8 cellular contexts compared by ENCODE assay signal in the genomic region with DNA sequence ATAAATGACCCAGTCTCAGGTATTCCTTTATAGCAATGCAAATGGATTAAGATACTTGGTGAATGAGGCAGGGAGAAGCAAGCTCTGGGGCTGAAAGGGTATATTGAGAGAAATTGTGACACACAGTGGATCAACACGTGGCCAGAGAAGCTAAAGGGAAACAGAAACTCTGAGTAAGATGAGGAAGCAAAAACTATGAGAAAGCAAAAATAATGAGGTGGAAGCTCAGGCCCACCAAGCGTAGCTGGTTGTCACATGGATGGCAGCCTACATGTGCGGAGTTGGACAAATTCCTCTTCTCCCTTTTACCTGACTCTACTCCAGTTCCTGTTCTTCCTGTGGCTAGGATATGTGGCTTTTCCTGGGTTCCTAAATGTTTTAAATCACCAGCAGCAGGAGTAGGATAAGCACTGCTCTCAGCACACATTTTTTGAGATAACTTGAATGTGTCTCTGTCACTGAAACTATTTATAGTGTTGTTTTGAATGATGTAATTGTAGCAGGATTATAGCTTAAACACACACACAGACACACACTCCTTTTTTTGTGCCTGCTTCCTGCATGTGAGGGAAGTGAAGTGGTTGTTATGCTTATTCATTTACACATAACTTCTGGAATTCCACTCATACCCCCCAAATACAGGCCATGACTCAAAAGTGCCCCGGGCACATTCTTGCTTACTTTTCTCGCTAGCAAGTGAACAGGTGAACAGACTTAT. TPM values are rescaled to one million over a fixed set of nuclear protein-coding genes. Genes with fewer than 3 reads are reported as not detected.
DNase-seq lines count a peak whose midpoint lies in the region; ATAC-seq and TF ChIP-seq lines count a peak whose summit lies in the region.

No MANE protein-coding gene starts in this region.

- CTCF ChIA-PET in MCF 10A (lab: Yijun Ruan, JAX), result interaction anchor here (1.0 to 1.6 kb wide), 3 partner anchors 16 to 29 kb away, joined by 3 read pairs; no protein-coding TSS in a partner anchor

- TF ChIP-seq POLR2A in GM18526 (IDR thresholded peaks at IDR 0.05; ENCODE audit: extremely low read depth, insufficient read length), result peak; percentile 37

- H3K27ac Mint-ChIP-seq in MCF 10A (ENCODE audit: low read depth, unreplicated experiment) (peak overlapping the region; percentile 40), memory B cell (peak overlapping the region; percentile 28)

- H3K9me3 Mint-ChIP-seq in MCF 10A (ENCODE audit: unreplicated experiment) (no peaks in the 10 kb centered on the region), memory B cell (no peaks in the 10 kb centered on the region)

- H3K4me1 Mint-ChIP-seq in MCF 10A (ENCODE audit: insufficient read depth, unreplicated experiment), result peaks cover 13% of the 10 kb centered on the region
- peaks cover 17% of the 10 kb centered on the region for H3K4me1 Mint-ChIP-seq in memory B cell

- H3K27me3 Mint-ChIP-seq in MCF 10A (ENCODE audit: insufficient read depth, unreplicated experiment) (no peaks in the 10 kb centered on the region), memory B cell (no peaks in the 10 kb centered on the region)

- no peak overlapping the region for H3K4me3 Mint-ChIP-seq in MCF 10A (ENCODE audit: unreplicated experiment)
- no peak overlapping the region for H3K4me3 Mint-ChIP-seq in memory B cell

- TF ChIP-seq CTCF in MCF 10A (IDR thresholded peaks at IDR 0.05; ENCODE audit: unreplicated experiment), result no peak

- POLR2A ChIA-PET in MCF 10A (lab: Yijun Ruan, JAX), result interaction anchor here (0.7 to 1.1 kb wide), 2 partner anchors 46 to 48 kb away, joined by 3 read pairs; no protein-coding TSS in a partner anchor

- intact Hi-C loops in MCF 10A (cut with micrococcal nuclease), result no loop called here

- no TSS peak for BruUV-seq in MCF 10A (replicated peaks; lab: Mats Ljungman, UMichigan)

- DNase-seq in A172 (ENCODE audit: low spot score) (peak; percentile 69), NCI-H226 (peak; percentile 86), MCF 10A (ENCODE audit: unreplicated experiment) (peak; percentile 50), memory B cell (ENCODE audit: low spot score in 2 of 2) (peak in 1 of 2 donors; percentile 18), NCI-H2227 (lab: John Stamatoyannopoulos, UW; ENCODE audit: unreplicated experiment) (no peak), NCI-H1930 (lab: John Stamatoyannopoulos, UW) (no peak)

- no peaks in the 10 kb centered on the region for H3K36me3 Mint-ChIP-seq in MCF 10A (ENCODE audit: insufficient read depth, unreplicated experiment)
- no peaks in the 10 kb centered on the region for H3K36me3 Mint-ChIP-seq in memory B cell

- peak; percentile 96 for ATAC-seq in HG02870 (IDR thresholded peaks at IDR 0.05; ENCODE audit: unreplicated experiment)
- peak; percentile 96 for ATAC-seq in memory B cell (ENCODE audit: low read depth)

RNA-seq across cellular contexts. Expression of a gene that starts 30.1 kb away (rescaled TPM):
- total RNA-seq in A172 (2014; rRNA removed; shearing (Covaris generic)), result 15.5 and 18.1 TPM in 2 replicates
- 25.6 and 33.4 TPM in 2 replicates for total RNA-seq in MCF 10A (2022)

Comparison
In these comparisons a context has a peak if more than half of its experiments do, and no peak if none do; other contexts are left out.
1. DNase-seq: peak in A172 (single experiment), NCI-H226 (single experiment) and MCF 10A (single experiment); none in NCI-H2227 (single experiment) and NCI-H1930 (0 of 2).